28 cellular contexts compared by ENCODE assay signal in the genomic region with DNA sequence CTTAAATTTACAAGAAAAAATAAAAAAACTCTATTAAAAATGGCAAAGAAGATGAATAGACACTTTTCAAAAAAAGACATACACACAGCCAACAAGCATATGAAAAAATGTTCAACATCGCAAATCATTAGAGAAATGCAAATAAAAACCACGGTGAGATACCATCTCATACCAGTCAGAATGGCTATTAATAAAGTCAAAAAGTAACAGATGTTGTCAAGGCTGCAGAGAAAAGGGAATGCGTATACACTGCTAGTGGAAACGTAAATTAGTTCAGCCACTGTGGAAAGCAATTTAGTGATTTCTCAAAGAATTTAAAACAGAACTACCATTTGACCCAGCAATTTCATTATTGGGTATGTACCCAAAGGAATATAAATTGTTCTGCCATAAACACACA. TPM values are rescaled to one million over a fixed set of nuclear protein-coding genes. Genes with fewer than 3 reads are reported as not detected.
"Had no signal": no experiment of that assay in that cellular context is flagged by ENCODE, and none has a peak within 500 bp of the region (broad histone marks: within the 10 kb centered on the region; RNA-seq: fewer than 3 reads in every experiment).

No MANE protein-coding gene starts in this region.

- FAIRE-seq: endothelial cell of umbilical vein, keratinocyte, pancreas had no signal

- H3K4me1 ChIP-seq: colonic mucosa, esophagus squamous epithelium, gastrocnemius medialis, pancreas, right lobe of liver, stomach, thyroid gland had no signal

- H3K36me3 ChIP-seq: colonic mucosa, esophagus squamous epithelium, gastrocnemius medialis, neutrophil, pancreas, right lobe of liver, stomach, thyroid gland had no signal

- H3K4me3 ChIP-seq: colonic mucosa, esophagus squamous epithelium, gastrocnemius medialis, lung, mucosa of descending colon, pancreas, right lobe of liver, stomach, thyroid gland had no signal

- DNase-seq: colonic mucosa; effector CD8-positive, alpha-beta T cell; endodermal cell; esophagus squamous epithelium; gastrocnemius medialis; head of caudate nucleus; mesenchymal stem cell; mucosa of descending colon; naive B cell; pancreas; right lobe of liver; stimulated activated CD4-positive, alpha-beta T cell treated with anti-CD3 and anti-CD28 coated beads, Interleukin-2, amount 100 ng/mL, for 24 hours; stimulated activated CD4-positive, alpha-beta T cell treated with anti-CD3 and anti-CD28 coated beads, Interleukin-4, amount 100 ng/mL, for 24 hours; stimulated activated naive CD4-positive, alpha-beta T cell treated with Interleukin-2 at 50 U/mL for 16 hours; stomach; thyroid gland; trophoblast cell had no signal

- H3K27ac ChIP-seq: colonic mucosa, esophagus squamous epithelium, gastrocnemius medialis, neutrophil, pancreas, right lobe of liver, stomach, thyroid gland had no signal

- H3K9me3 ChIP-seq: colonic mucosa, esophagus squamous epithelium, gastrocnemius medialis, mucosa of descending colon, neutrophil, pancreas, right lobe of liver, stomach, thyroid gland had no signal

- H3K27me3 ChIP-seq: colonic mucosa, esophagus squamous epithelium, neutrophil, pancreas, right lobe of liver, stomach, thyroid gland had no signal

RNA-seq across cellular contexts. Expression of gene CAPNS2, which starts 31.4 kb away (rescaled TPM):
- total RNA-seq: epithelial cell of proximal tubule; gastrocnemius medialis; left lobe of liver; natural killer cell treated with Interleukin-12 subunit alpha and Interleukin-12 subunit beta and Interleukin-15 and Interleukin-18, amount 100 ng/mL, for 72 hours had no signal
- polyA plus RNA-seq: liver, pancreas had no signal

RNA-seq across cellular contexts. Expression of gene SLC6A2, which starts 57.9 kb away (rescaled TPM):
- total RNA-seq: chondrocyte; endothelial cell of umbilical vein; epithelial cell of proximal tubule; gastrocnemius medialis; glomerular endothelial cell; left lobe of liver; natural killer cell treated with Interleukin-12 subunit alpha and Interleukin-12 subunit beta and Interleukin-15 and Interleukin-18, amount 100 ng/mL, for 72 hours; neural crest cell; thyroid gland had no signal
- polyA plus RNA-seq: endothelial cell of umbilical vein had no signal
